Comparison of ENCODE assay signal across 35 cellular contexts in genomic region chr16:23290189-23291062, GRCh38. TPM values are rescaled to one million over a fixed set of nuclear protein-coding genes. Genes with fewer than 3 reads are reported as not detected.
DNase-seq lines count a peak whose midpoint lies in the region; ATAC-seq and TF ChIP-seq lines count a peak whose summit lies in the region.
"Had no signal": no experiment of that assay in that cellular context is flagged by ENCODE, and none has a peak within 500 bp of the region (broad histone marks: within the 10 kb centered on the region; RNA-seq: fewer than 3 reads in every experiment).

No MANE protein-coding gene starts in this region.

- WGBS in esophagus, 2 donors = 58 to 63% methylated on average over 12 of the region's 12 CpGs
- 61 to 77% methylated on average over 12 of the region's 12 CpGs for WGBS in upper lobe of left lung, 2 donors
- 71% methylated on average over 12 of the region's 12 CpGs for WGBS in suprapubic skin

- H4K20me1 ChIP-seq in PC-3 (ENCODE audit: low read length) = no peaks in the 10 kb centered on the region
- H4K20me1 ChIP-seq: BLaER1 had no signal

- H3K27ac Mint-ChIP-seq in activated CD4-positive, alpha-beta memory T cell treated with anti-CD3 and anti-CD28 coated beads for 36 hours = no peak overlapping the region
- H3K27ac Mint-ChIP-seq: activated CD8-positive, alpha-beta memory T cell treated with anti-CD3 and anti-CD28 coated beads, Interleukin-2, amount 10 ng/mL, durations not matched to agents 7 days and 5 days; nephron progenitor cell; stimulated activated naive CD8-positive, alpha-beta T cell treated with anti-CD3 and anti-CD28 coated beads, Interleukin-15, amount 100 ng/mL, for 72 hours; T-helper 1 cell treated with Interleukin-12 subunit alpha and Interleukin-12 subunit beta and Interleukin-4 antibody, amounts not matched to agents 30 μg/mL and 1 μg/mL, for 36 hours had no signal

- DNase-seq in HCEC 1CT (peak; percentile 20), PC-3 (peak; percentile 46), upper lobe of left lung (no peak), suprapubic skin (ENCODE audit: low spot score in 2 of 2) (no peak), putamen (ENCODE audit: low spot score) (no peak)
- DNase-seq in activated CD4-positive, alpha-beta memory T cell treated with anti-CD3 and anti-CD28 coated beads for 36 hours = no peak
- DNase-seq: activated CD4-positive, CD25-positive, alpha-beta regulatory T cell; activated CD8-positive, alpha-beta memory T cell treated with anti-CD3 and anti-CD28 coated beads, Interleukin-2, amount 10 ng/mL, durations not matched to agents 7 days and 5 days; activated gamma-delta T cell; activated T-cell treated with anti-CD3 and anti-CD28 coated beads, Interleukin-2, amount 50 U/mL, for 4 hours; DMS 273 treated with DMSO at 0.1 percent for 48 hours; foreskin melanocyte; heart right ventricle; mesenchymal stem cell; NCI-H1092; NCI-H1694 treated with DMSO at 0.1 percent for 48 hours; NCI-H2171; NCI-H82; nephron progenitor cell; SK-N-SH; spleen; stimulated activated CD8-positive, alpha-beta memory T cell treated with anti-CD3 and anti-CD28 coated beads, Interleukin-4, amount 100 ng/mL, for 48 hours; stimulated activated naive CD8-positive, alpha-beta T cell treated with anti-CD3 and anti-CD28 coated beads, Interleukin-15, amount 100 ng/mL, for 72 hours had no signal

- peaks cover 5% of the 10 kb centered on the region for H3K4me1 Mint-ChIP-seq in activated CD4-positive, alpha-beta memory T cell treated with anti-CD3 and anti-CD28 coated beads for 36 hours (ENCODE audit: low read depth)
- H3K4me1 Mint-ChIP-seq: nephron progenitor cell; stimulated activated naive CD8-positive, alpha-beta T cell treated with anti-CD3 and anti-CD28 coated beads, Interleukin-15, amount 100 ng/mL, for 72 hours had no signal

- H3K27me3 Mint-ChIP-seq in activated CD4-positive, alpha-beta memory T cell treated with anti-CD3 and anti-CD28 coated beads for 36 hours = peaks cover 10% of the 10 kb centered on the region

- no peaks in the 10 kb centered on the region for H3K9me3 Mint-ChIP-seq in activated CD4-positive, alpha-beta memory T cell treated with anti-CD3 and anti-CD28 coated beads for 36 hours
- H3K9me3 Mint-ChIP-seq: activated T-cell treated with anti-CD3 and anti-CD28 coated beads, Interleukin-2, amount 50 U/mL, for 4 hours; nephron progenitor cell; stimulated activated naive CD8-positive, alpha-beta T cell treated with anti-CD3 and anti-CD28 coated beads, Interleukin-15, amount 100 ng/mL, for 72 hours; T-helper 1 cell treated with Interleukin-12 subunit alpha and Interleukin-12 subunit beta and Interleukin-4 antibody, amounts not matched to agents 30 μg/mL and 1 μg/mL, for 36 hours had no signal

- H3K4me2 ChIP-seq in PC-3 (ENCODE audit: low read length) = no peak overlapping the region
- H3K4me2 ChIP-seq: BLaER1, SK-N-SH had no signal

- H3K79me2 ChIP-seq in PC-3 (ENCODE audit: low read length) = no peaks in the 10 kb centered on the region
- H3K79me2 ChIP-seq: parathyroid adenoma had no signal

- H3K27ac ChIP-seq in PC-3 (ENCODE audit: low read length) (0 out of 2 replicates have a peak overlapping the region, but pooled peaks have one; percentile 7), esophagus (ENCODE audit: low read depth in 2 of 2, low read length in 1 of 2) (peak overlapping the region; percentile 66 to 79), upper lobe of left lung (peak overlapping the region in 3 of 4 donors; percentile 24 to 50 (median 36)), suprapubic skin (no peak overlapping the region)
- H3K27ac ChIP-seq: ascending aorta, BLaER1, esophagus muscularis mucosa, heart right ventricle, parathyroid adenoma, right atrium auricular region, spleen, tibial nerve had no signal

- no peak overlapping the region for H2AFZ ChIP-seq in PC-3 (ENCODE audit: low read length)
- H2AFZ ChIP-seq: parathyroid adenoma had no signal

- H3K27me3 ChIP-seq in PC-3 (ENCODE audit: low read length) (no peaks in the 10 kb centered on the region), esophagus (ENCODE audit: control insufficient read depth in 1 of 2, insufficient read depth in 2 of 2, low read length in 2 of 2) (no peaks in the 10 kb centered on the region), upper lobe of left lung (no peaks in the 10 kb centered on the region), suprapubic skin (no peaks in the 10 kb centered on the region)
- H3K27me3 ChIP-seq: ascending aorta, BLaER1, right atrium auricular region, tibial nerve had no signal

- peak; percentile 50 for ATAC-seq in PC-3
- ATAC-seq in upper lobe of left lung (ENCODE audit: low FRiP score in 2 of 2) = peak in 1 of 2 donors; percentile 25
- ATAC-seq: activated CD8-positive, alpha-beta memory T cell treated with anti-CD3 and anti-CD28 coated beads, Interleukin-2, amount 10 ng/mL, durations not matched to agents 7 days and 5 days; activated T-cell treated with anti-CD3 and anti-CD28 coated beads, Interleukin-2, amount 50 U/mL, for 4 hours; heart right ventricle; stimulated activated naive CD8-positive, alpha-beta T cell treated with anti-CD3 and anti-CD28 coated beads, Interleukin-15, amount 100 ng/mL, for 72 hours had no signal

- no peak overlapping the region for H3K9ac ChIP-seq in PC-3 (ENCODE audit: low read length)
- H3K9ac ChIP-seq: BLaER1, parathyroid adenoma, SK-N-SH had no signal

- H3K9me3 ChIP-seq in PC-3 (ENCODE audit: low read length) (no peaks in the 10 kb centered on the region), esophagus (ENCODE audit: control insufficient read depth in 2 of 2, insufficient read depth in 1 of 2, low read depth in 1 of 2, low read length in 1 of 2) (no peaks in the 10 kb centered on the region), upper lobe of left lung (no peaks in the 10 kb centered on the region), suprapubic skin (no peaks in the 10 kb centered on the region)
- H3K9me3 ChIP-seq: ascending aorta, BLaER1, esophagus muscularis mucosa, HAP-1, heart right ventricle, right atrium auricular region, SK-N-SH, tibial nerve had no signal

- intact Hi-C loops in PC-3 (cut with micrococcal nuclease) = no loop called here
- intact Hi-C loops in activated CD4-positive, alpha-beta memory T cell treated with anti-CD3 and anti-CD28 coated beads for 36 hours (cut with micrococcal nuclease) = no loop called here

- H3K4me3 ChIP-seq in PC-3 (ENCODE audit: low read length) (no peak overlapping the region), esophagus (ENCODE audit: low read depth in 1 of 2, low read length in 2 of 2) (no peak overlapping the region), upper lobe of left lung (no peak overlapping the region), suprapubic skin (no peak overlapping the region)
- H3K4me3 ChIP-seq: ascending aorta, BLaER1, esophagus muscularis mucosa, HAP-1, heart right ventricle, right atrium auricular region, spleen, tibial nerve had no signal

- H3K36me3 ChIP-seq in PC-3 (ENCODE audit: low read depth, low read length) = no peaks in the 10 kb centered on the region
- H3K36me3 ChIP-seq in esophagus (ENCODE audit: control insufficient read depth in 2 of 2, insufficient read depth in 2 of 2, low read length in 1 of 2) = no peaks in the 10 kb centered on the region
- H3K36me3 ChIP-seq in upper lobe of left lung = no peaks in the 10 kb centered on the region
- H3K36me3 ChIP-seq in suprapubic skin = no peaks in the 10 kb centered on the region
- H3K36me3 ChIP-seq: ascending aorta, BLaER1, esophagus muscularis mucosa, HAP-1, heart right ventricle, right atrium auricular region, spleen, tibial nerve had no signal

- TF ChIP-seq CTCF in PC-3 (conservative IDR thresholded peaks at IDR 0.05; ENCODE audit: low read depth, low read length) (no peak), upper lobe of left lung (IDR thresholded peaks at IDR 0.05) (no peak), suprapubic skin (IDR thresholded peaks at IDR 0.05) (no peak)

- CTCF ChIA-PET in PC-3 (lab: Charles Lee) = no interaction called here
- CTCF ChIA-PET in activated CD4-positive, alpha-beta memory T cell treated with anti-CD3 and anti-CD28 coated beads for 36 hours (lab: Charles Lee) = no interaction called here

- H3F3A ChIP-seq in PC-3 (ENCODE audit: low read length, unreplicated experiment) = no peaks in the 10 kb centered on the region

- TF ChIP-seq POLR2A in upper lobe of left lung (IDR thresholded peaks at IDR 0.05) (no peak), suprapubic skin (IDR thresholded peaks at IDR 0.05) (no peak)

- no peak overlapping the region for H3K4me3 Mint-ChIP-seq in activated CD4-positive, alpha-beta memory T cell treated with anti-CD3 and anti-CD28 coated beads for 36 hours
- H3K4me3 Mint-ChIP-seq: activated CD8-positive, alpha-beta memory T cell treated with anti-CD3 and anti-CD28 coated beads, Interleukin-2, amount 10 ng/mL, durations not matched to agents 7 days and 5 days; activated T-cell treated with anti-CD3 and anti-CD28 coated beads, Interleukin-2, amount 50 U/mL, for 4 hours; nephron progenitor cell; stimulated activated naive CD8-positive, alpha-beta T cell treated with anti-CD3 and anti-CD28 coated beads, Interleukin-15, amount 100 ng/mL, for 72 hours; T-helper 1 cell treated with Interleukin-12 subunit alpha and Interleukin-12 subunit beta and Interleukin-4 antibody, amounts not matched to agents 30 μg/mL and 1 μg/mL, for 36 hours had no signal

- TF ChIP-seq EP300 in upper lobe of left lung (IDR thresholded peaks at IDR 0.05) (no peak), suprapubic skin (IDR thresholded peaks at IDR 0.05) (no peak)

- H3K9me2 ChIP-seq in PC-3 (replicated peaks; ENCODE audit: low read length) = no peaks in the 10 kb centered on the region
- H3K9me2 ChIP-seq: SK-N-SH had no signal

- H3K4me1 ChIP-seq in PC-3 (ENCODE audit: insufficient read depth, low read length) (peaks cover 21% of the 10 kb centered on the region), esophagus (ENCODE audit: control insufficient read depth in 2 of 2, insufficient read depth in 2 of 2, low read length in 1 of 2) (no peaks in the 10 kb centered on the region), upper lobe of left lung (no peaks in the 10 kb centered on the region), suprapubic skin (peaks cover 11% of the 10 kb centered on the region)
- H3K4me1 ChIP-seq: ascending aorta, BLaER1, esophagus muscularis mucosa, HAP-1, heart right ventricle, parathyroid adenoma, right atrium auricular region, spleen, tibial nerve had no signal

- no peaks in the 10 kb centered on the region for H3K36me3 Mint-ChIP-seq in activated CD4-positive, alpha-beta memory T cell treated with anti-CD3 and anti-CD28 coated beads for 36 hours
- H3K36me3 Mint-ChIP-seq: activated CD8-positive, alpha-beta memory T cell treated with anti-CD3 and anti-CD28 coated beads, Interleukin-2, amount 10 ng/mL, durations not matched to agents 7 days and 5 days had no signal

- POLR2A ChIA-PET in PC-3 (lab: Charles Lee; ENCODE audit: unreplicated experiment) = no interaction called here
- POLR2A ChIA-PET in activated CD4-positive, alpha-beta memory T cell treated with anti-CD3 and anti-CD28 coated beads for 36 hours (lab: Charles Lee) = no interaction called here

- no TSS peak for BruUV-seq in PC-3 (replicated peaks; lab: Mats Ljungman, UMichigan)

RNA-seq across cellular contexts. Expression of gene SCNN1B, which starts 11.7 kb away (rescaled TPM):
- total RNA-seq in PC-3 (2014; rRNA removed) = 2.9 and 4.1 TPM in 2 replicates
- 10 to 100 TPM; 46.0 to 99.9 TPM for polyA plus RNA-seq in esophagus
- total RNA-seq in upper lobe of left lung = 10 to 100 TPM; 40.3 to 82.0 (median 56.7) TPM
- total RNA-seq in suprapubic skin = 10 to 100 TPM; 36.8 to 73.6 (median 64.1) TPM
- not detected for total RNA-seq in activated CD4-positive, alpha-beta memory T cell treated with anti-CD3 and anti-CD28 coated beads for 36 hours
- total RNA-seq: activated CD8-positive, alpha-beta memory T cell treated with anti-CD3 and anti-CD28 coated beads, Interleukin-2, amount 10 ng/mL, durations not matched to agents 7 days and 5 days; activated T-cell treated with anti-CD3 and anti-CD28 coated beads, Interleukin-2, amount 50 U/mL, for 4 hours; cardiac septum; LHCN-M2; NCI-H460 had no signal
- polyA plus RNA-seq: SK-N-SH had no signal

Comparison
In these comparisons a context has a peak if more than half of its experiments do, and no peak if none do; other contexts are left out.
1. DNase-seq: peak in HCEC 1CT (single experiment) and PC-3 (single experiment); none in upper lobe of left lung (0 of 2), suprapubic skin (0 of 2), putamen (single experiment) and activated CD4-positive, alpha-beta memory T cell treated with anti-CD3 and anti-CD28 coated beads for 36 hours (single experiment).